2 cellular contexts compared by ENCODE assay signal in the genomic region with DNA sequence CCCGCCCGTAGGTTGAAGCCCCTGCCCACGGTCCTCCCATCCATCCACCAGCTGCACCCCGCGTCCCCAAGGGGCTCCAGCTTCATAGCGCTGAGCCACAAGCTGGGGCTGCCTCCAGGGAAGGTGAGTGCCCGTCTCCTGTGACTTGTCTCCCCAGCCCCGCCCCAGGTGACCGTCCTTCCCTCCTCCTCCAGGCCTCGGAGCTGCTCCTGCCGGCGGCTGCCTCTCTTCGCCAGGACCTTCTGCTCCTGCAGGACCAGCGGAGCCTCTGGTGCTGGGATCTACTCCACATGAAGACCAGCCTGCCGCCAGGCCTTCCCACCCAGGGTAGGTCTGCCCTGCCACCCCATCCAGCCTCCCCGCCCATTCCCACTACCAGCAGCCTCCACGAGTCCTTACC.
TF ChIP-seq lines count a peak whose summit lies in the region.

No MANE protein-coding gene starts in this region.

TF ChIP-seq in SK-N-SH, 30 proteins besides CTCF, POLR2A, EP300 and RAD21:
- TF ChIP-seq TCF12 (IDR thresholded peaks at IDR 0.05) (no peak), TAF1 (IDR thresholded peaks at IDR 0.05; ENCODE audit: borderline replicate concordance, low read depth, low read length) (no peak), GATA2 (CRISPR knock-in tag; IDR thresholded peaks at IDR 0.05) (no peak), SMC3 (IDR thresholded peaks at IDR 0.05; ENCODE audit: low read depth, low read length) (no peak)

TF ChIP-seq in SK-N-SH treated with all-trans-retinoic acid at 6 μM for 48 hours, 23 proteins besides CTCF, POLR2A, EP300 and RAD21:
- TF ChIP-seq ZNF565 (CRISPR knock-in tag; conservative IDR thresholded peaks at IDR 0.05; ENCODE audit: low read depth), result no peak
- TF ChIP-seq ZC3H10 (CRISPR knock-in tag; IDR thresholded peaks at IDR 0.05), result no peak
- no peak for TF ChIP-seq ZNF70 (CRISPR knock-in tag; IDR thresholded peaks at IDR 0.05)
- TF ChIP-seq, protein P1, sequence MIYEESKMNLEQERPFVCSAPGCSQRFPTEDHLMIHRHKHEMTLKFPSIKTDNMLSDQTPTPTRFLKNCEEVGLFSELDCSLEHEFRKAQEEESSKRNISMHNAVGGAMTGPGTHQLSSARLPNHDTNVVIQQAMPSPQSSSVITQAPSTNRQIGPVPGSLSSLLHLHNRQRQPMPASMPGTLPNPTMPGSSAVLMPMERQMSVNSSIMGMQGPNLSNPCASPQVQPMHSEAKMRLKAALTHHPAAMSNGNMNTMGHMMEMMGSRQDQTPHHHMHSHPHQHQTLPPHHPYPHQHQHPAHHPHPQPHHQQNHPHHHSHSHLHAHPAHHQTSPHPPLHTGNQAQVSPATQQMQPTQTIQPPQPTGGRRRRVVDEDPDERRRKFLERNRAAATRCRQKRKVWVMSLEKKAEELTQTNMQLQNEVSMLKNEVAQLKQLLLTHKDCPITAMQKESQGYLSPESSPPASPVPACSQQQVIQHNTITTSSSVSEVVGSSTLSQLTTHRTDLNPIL (CRISPR knock-in tag; IDR thresholded peaks at IDR 0.05; ENCODE audit: low read depth), result no peak
- TF ChIP-seq, protein P2, sequence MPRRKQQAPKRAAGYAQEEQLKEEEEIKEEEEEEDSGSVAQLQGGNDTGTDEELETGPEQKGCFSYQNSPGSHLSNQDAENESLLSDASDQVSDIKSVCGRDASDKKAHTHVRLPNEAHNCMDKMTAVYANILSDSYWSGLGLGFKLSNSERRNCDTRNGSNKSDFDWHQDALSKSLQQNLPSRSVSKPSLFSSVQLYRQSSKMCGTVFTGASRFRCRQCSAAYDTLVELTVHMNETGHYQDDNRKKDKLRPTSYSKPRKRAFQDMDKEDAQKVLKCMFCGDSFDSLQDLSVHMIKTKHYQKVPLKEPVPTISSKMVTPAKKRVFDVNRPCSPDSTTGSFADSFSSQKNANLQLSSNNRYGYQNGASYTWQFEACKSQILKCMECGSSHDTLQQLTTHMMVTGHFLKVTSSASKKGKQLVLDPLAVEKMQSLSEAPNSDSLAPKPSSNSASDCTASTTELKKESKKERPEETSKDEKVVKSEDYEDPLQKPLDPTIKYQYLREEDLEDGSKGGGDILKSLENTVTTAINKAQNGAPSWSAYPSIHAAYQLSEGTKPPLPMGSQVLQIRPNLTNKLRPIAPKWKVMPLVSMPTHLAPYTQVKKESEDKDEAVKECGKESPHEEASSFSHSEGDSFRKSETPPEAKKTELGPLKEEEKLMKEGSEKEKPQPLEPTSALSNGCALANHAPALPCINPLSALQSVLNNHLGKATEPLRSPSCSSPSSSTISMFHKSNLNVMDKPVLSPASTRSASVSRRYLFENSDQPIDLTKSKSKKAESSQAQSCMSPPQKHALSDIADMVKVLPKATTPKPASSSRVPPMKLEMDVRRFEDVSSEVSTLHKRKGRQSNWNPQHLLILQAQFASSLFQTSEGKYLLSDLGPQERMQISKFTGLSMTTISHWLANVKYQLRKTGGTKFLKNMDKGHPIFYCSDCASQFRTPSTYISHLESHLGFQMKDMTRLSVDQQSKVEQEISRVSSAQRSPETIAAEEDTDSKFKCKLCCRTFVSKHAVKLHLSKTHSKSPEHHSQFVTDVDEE (CRISPR knock-in tag; IDR thresholded peaks at IDR 0.05), result no peak
- TF ChIP-seq OSR1 (CRISPR knock-in tag; IDR thresholded peaks at IDR 0.05), result no peak
- TF ChIP-seq ESRRG (CRISPR knock-in tag; IDR thresholded peaks at IDR 0.05), result no peak
- no peak for TF ChIP-seq ARNTL (CRISPR knock-in tag; IDR thresholded peaks at IDR 0.05; ENCODE audit: borderline replicate concordance, low read depth)
- no peak for TF ChIP-seq GLIS3 (CRISPR knock-in tag; IDR thresholded peaks at IDR 0.05)
- no peak for TF ChIP-seq ZFP3 (CRISPR knock-in tag; IDR thresholded peaks at IDR 0.05)
- TF ChIP-seq, protein P3, sequence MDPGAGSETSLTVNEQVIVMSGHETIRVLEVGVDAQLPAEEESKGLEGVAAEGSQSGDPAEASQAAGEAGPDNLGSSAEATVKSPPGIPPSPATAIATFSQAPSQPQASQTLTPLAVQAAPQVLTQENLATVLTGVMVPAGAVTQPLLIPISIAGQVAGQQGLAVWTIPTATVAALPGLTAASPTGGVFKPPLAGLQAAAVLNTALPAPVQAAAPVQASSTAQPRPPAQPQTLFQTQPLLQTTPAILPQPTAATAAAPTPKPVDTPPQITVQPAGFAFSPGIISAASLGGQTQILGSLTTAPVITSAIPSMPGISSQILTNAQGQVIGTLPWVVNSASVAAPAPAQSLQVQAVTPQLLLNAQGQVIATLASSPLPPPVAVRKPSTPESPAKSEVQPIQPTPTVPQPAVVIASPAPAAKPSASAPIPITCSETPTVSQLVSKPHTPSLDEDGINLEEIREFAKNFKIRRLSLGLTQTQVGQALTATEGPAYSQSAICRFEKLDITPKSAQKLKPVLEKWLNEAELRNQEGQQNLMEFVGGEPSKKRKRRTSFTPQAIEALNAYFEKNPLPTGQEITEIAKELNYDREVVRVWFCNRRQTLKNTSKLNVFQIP (CRISPR knock-in tag; IDR thresholded peaks at IDR 0.05; ENCODE audit: borderline replicate concordance, low read depth), result no peak
- TF ChIP-seq, protein P4, sequence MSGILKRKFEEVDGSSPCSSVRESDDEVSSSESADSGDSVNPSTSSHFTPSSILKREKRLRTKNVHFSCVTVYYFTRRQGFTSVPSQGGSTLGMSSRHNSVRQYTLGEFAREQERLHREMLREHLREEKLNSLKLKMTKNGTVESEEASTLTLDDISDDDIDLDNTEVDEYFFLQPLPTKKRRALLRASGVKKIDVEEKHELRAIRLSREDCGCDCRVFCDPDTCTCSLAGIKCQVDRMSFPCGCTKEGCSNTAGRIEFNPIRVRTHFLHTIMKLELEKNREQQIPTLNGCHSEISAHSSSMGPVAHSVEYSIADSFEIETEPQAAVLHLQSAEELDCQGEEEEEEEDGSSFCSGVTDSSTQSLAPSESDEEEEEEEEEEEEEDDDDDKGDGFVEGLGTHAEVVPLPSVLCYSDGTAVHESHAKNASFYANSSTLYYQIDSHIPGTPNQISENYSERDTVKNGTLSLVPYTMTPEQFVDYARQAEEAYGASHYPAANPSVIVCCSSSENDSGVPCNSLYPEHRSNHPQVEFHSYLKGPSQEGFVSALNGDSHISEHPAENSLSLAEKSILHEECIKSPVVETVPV (CRISPR knock-in tag; IDR thresholded peaks at IDR 0.05), result no peak
- TF ChIP-seq, protein P5, sequence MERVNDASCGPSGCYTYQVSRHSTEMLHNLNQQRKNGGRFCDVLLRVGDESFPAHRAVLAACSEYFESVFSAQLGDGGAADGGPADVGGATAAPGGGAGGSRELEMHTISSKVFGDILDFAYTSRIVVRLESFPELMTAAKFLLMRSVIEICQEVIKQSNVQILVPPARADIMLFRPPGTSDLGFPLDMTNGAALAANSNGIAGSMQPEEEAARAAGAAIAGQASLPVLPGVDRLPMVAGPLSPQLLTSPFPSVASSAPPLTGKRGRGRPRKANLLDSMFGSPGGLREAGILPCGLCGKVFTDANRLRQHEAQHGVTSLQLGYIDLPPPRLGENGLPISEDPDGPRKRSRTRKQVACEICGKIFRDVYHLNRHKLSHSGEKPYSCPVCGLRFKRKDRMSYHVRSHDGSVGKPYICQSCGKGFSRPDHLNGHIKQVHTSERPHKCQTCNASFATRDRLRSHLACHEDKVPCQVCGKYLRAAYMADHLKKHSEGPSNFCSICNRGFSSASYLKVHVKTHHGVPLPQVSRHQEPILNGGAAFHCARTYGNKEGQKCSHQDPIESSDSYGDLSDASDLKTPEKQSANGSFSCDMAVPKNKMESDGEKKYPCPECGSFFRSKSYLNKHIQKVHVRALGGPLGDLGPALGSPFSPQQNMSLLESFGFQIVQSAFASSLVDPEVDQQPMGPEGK (CRISPR knock-in tag; IDR thresholded peaks at IDR 0.05; ENCODE audit: borderline replicate concordance), result no peak
- TF ChIP-seq CSDC2 (CRISPR knock-in tag; IDR thresholded peaks at IDR 0.05), result no peak
- no peak for TF ChIP-seq ZNF8 (CRISPR knock-in tag; IDR thresholded peaks at IDR 0.05)
